Comparison of ENCODE assay signal across 26 cellular contexts in the genomic region with DNA sequence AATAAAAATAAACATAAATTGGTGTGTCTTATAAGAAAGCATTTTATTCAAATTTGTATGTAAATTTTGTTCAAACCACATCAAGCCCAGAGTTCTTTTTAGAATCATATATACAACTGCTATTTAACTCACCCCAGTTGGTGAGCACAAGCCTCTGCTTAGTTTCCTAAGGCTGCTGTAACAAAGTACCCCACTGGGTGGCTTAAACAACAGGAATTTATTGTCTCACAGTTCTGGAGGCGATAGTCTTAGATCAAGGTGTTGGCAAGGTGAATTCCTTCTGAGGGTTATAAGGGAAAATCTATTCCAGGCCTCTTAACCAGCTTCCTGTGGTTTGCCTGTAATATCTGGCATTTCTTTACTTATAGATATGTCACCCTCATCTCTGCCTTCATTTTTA.
DNase-seq lines count a peak whose midpoint lies in the region; TF ChIP-seq lines count a peak whose summit lies in the region.
"Had no signal": no experiment of that assay in that cellular context is flagged by ENCODE, and none has a peak within 500 bp of the region (broad histone marks: within the 10 kb centered on the region; RNA-seq: fewer than 3 reads in every experiment).

No MANE protein-coding gene starts in this region.

- H3K4me1 ChIP-seq in mesendoderm (ENCODE audit: control insufficient read depth, low read depth, low read length), result peaks cover 2% of the 10 kb centered on the region
- H3K4me1 ChIP-seq: BLaER1 treated with 17β-estradiol and CSF1 and Interleukin-3, amounts not matched to agents 10 nM and 100 nM; gastrocnemius medialis; tibial nerve had no signal

- H2BK5ac ChIP-seq in mesendoderm (ENCODE audit: low read length), result no peak overlapping the region

- no peaks in the 10 kb centered on the region for H3K36me3 Mint-ChIP-seq in activated naive CD4-positive, alpha-beta T cell treated with anti-CD3 and anti-CD28 coated beads, Interleukin-2, amount 10 ng/mL, durations not matched to agents 7 days and 5 days
- H3K36me3 Mint-ChIP-seq: activated naive CD4-positive, alpha-beta T cell treated with anti-CD3 and anti-CD28 coated beads, Interleukin-2, amount 50 U/mL, for 72 hours; stimulated activated effector memory CD8-positive, alpha-beta T cell treated with anti-CD3 and anti-CD28 coated beads, Interleukin-12 subunit alpha, Interleukin-12 subunit beta, amount 100 ng/mL, for 72 hours had no signal

- no peak overlapping the region for H3K23ac ChIP-seq in mesendoderm (ENCODE audit: low read length)

- no peak for TF ChIP-seq POLR2A in NB4 (IDR thresholded peaks at IDR 0.05; ENCODE audit: extremely low read depth, insufficient read length)

- H3K4me3 ChIP-seq in NB4 (ENCODE audit: low read depth, low read length) (no peak overlapping the region), mesendoderm (ENCODE audit: low read length) (no peak overlapping the region)
- H3K4me3 ChIP-seq: BLaER1 treated with 17β-estradiol and CSF1 and Interleukin-3, amounts not matched to agents 10 nM and 100 nM; gastrocnemius medialis; mucosa of descending colon; tibial nerve had no signal

- H2BK15ac ChIP-seq in mesendoderm (replicated peaks; ENCODE audit: low read depth), result no peak overlapping the region

- H4K5ac ChIP-seq in mesendoderm (ENCODE audit: low read length), result no peak overlapping the region

- H3K79me1 ChIP-seq in mesendoderm (ENCODE audit: low read length), result no peaks in the 10 kb centered on the region

- no peak overlapping the region for H3K4me3 Mint-ChIP-seq in activated naive CD4-positive, alpha-beta T cell treated with anti-CD3 and anti-CD28 coated beads, Interleukin-2, amount 10 ng/mL, durations not matched to agents 7 days and 5 days
- H3K4me3 Mint-ChIP-seq: natural killer cell; stimulated activated effector memory CD8-positive, alpha-beta T cell treated with anti-CD3 and anti-CD28 coated beads, Interleukin-12 subunit alpha, Interleukin-12 subunit beta, amount 100 ng/mL, for 72 hours had no signal

- no peaks in the 10 kb centered on the region for H3K27me3 ChIP-seq in mesendoderm (ENCODE audit: insufficient read depth, low read length, poor library complexity)
- H3K27me3 ChIP-seq: BLaER1 treated with 17β-estradiol and CSF1 and Interleukin-3, amounts not matched to agents 10 nM and 100 nM; gastrocnemius medialis; tibial nerve had no signal

- no peak overlapping the region for H2AK5ac ChIP-seq in mesendoderm (ENCODE audit: low read length)

- H3K4ac ChIP-seq in mesendoderm (ENCODE audit: low read depth, low read length), result no peak overlapping the region

- no peak for TF ChIP-seq CTCF in NB4 (IDR thresholded peaks at IDR 0.05; ENCODE audit: low read depth, low read length)
- peak; percentile 33 for TF ChIP-seq CTCF in VCaP (conservative IDR thresholded peaks at IDR 0.05)

- no peak overlapping the region for H3K9ac ChIP-seq in mesendoderm (ENCODE audit: low read length)
- H3K9ac ChIP-seq: BLaER1 treated with 17β-estradiol and CSF1 and Interleukin-3, amounts not matched to agents 10 nM and 100 nM had no signal

- H4K8ac ChIP-seq in mesendoderm (ENCODE audit: low read depth, low read length), result no peak overlapping the region

- DNase-seq in ELF-1 (ENCODE audit: low read depth, low spot score), result peak; percentile 27
- DNase-seq in NB4 (ENCODE audit: low read depth), result peak; percentile 4
- DNase-seq in mesendoderm, result peak; percentile 81
- no peak for DNase-seq in NCI-H345 treated with DMSO at 0.1 percent for 48 hours (lab: John Stamatoyannopoulos, UW; ENCODE audit: unreplicated experiment)
- DNase-seq in amygdala (lab: John Stamatoyannopoulos, UW), result no peak
- DNase-seq in CD1c-positive myeloid dendritic cell (ENCODE audit: extremely low spot score), result no peak
- DNase-seq in activated naive CD4-positive, alpha-beta T cell treated with anti-CD3 and anti-CD28 coated beads, Interleukin-2, amount 10 ng/mL, durations not matched to agents 7 days and 5 days, result no peak
- DNase-seq: activated CD4-positive, alpha-beta T cell treated with anti-CD3 and anti-CD28 coated beads for 48 hours; COR-L47; gastrocnemius medialis; hippocampal formation; Karpas-422; left colon; mucosa of descending colon; natural killer cell; NCI-H1436 treated with DMSO at 0.1 percent for 48 hours; NCI-H510A; NK-92 treated with Interleukin-12 subunit alpha and Interleukin-12 subunit beta, amount 100 ng/mL, for 24 hours; SIG-M5; stimulated activated CD4-positive, alpha-beta T cell treated with anti-CD3 and anti-CD28 coated beads, Interleukin-15, amount 100 ng/mL, for 24 hours; stimulated activated CD4-positive, alpha-beta T cell treated with anti-CD3 and anti-CD28 coated beads, Interleukin-4, amount 100 ng/mL, for 4 hours had no signal

- peaks cover 19% of the 10 kb centered on the region for H3K9me3 Mint-ChIP-seq in activated naive CD4-positive, alpha-beta T cell treated with anti-CD3 and anti-CD28 coated beads, Interleukin-2, amount 10 ng/mL, durations not matched to agents 7 days and 5 days

- H3K4me2 ChIP-seq in mesendoderm (ENCODE audit: low read length), result no peak overlapping the region
- H3K4me2 ChIP-seq: BLaER1 treated with 17β-estradiol and CSF1 and Interleukin-3, amounts not matched to agents 10 nM and 100 nM had no signal

- no peaks in the 10 kb centered on the region for H3K4me1 Mint-ChIP-seq in activated naive CD4-positive, alpha-beta T cell treated with anti-CD3 and anti-CD28 coated beads, Interleukin-2, amount 10 ng/mL, durations not matched to agents 7 days and 5 days
- H3K4me1 Mint-ChIP-seq: natural killer cell; stimulated activated effector memory CD8-positive, alpha-beta T cell treated with anti-CD3 and anti-CD28 coated beads, Interleukin-12 subunit alpha, Interleukin-12 subunit beta, amount 100 ng/mL, for 72 hours had no signal

- H3K79me2 ChIP-seq in mesendoderm (ENCODE audit: control insufficient read depth, insufficient read depth, low read length), result no peaks in the 10 kb centered on the region

- CTCF ChIA-PET in activated naive CD4-positive, alpha-beta T cell treated with anti-CD3 and anti-CD28 coated beads, Interleukin-2, amount 10 ng/mL, durations not matched to agents 7 days and 5 days (lab: Charles Lee), result no interaction called here

- H2BK120ac ChIP-seq in mesendoderm (ENCODE audit: low read depth, low read length), result no peak overlapping the region

- no peaks in the 10 kb centered on the region for H3K36me3 ChIP-seq in mesendoderm (ENCODE audit: control insufficient read depth, insufficient read depth, low read length)
- H3K36me3 ChIP-seq: BLaER1 treated with 17β-estradiol and CSF1 and Interleukin-3, amounts not matched to agents 10 nM and 100 nM; gastrocnemius medialis; tibial nerve had no signal

- no peak overlapping the region for H3K27ac Mint-ChIP-seq in activated naive CD4-positive, alpha-beta T cell treated with anti-CD3 and anti-CD28 coated beads, Interleukin-2, amount 10 ng/mL, durations not matched to agents 7 days and 5 days
- H3K27ac Mint-ChIP-seq: activated naive CD4-positive, alpha-beta T cell treated with anti-CD3 and anti-CD28 coated beads, Interleukin-2, amount 50 U/mL, for 72 hours; natural killer cell; stimulated activated effector memory CD8-positive, alpha-beta T cell treated with anti-CD3 and anti-CD28 coated beads, Interleukin-12 subunit alpha, Interleukin-12 subunit beta, amount 100 ng/mL, for 72 hours had no signal

- H3K27ac ChIP-seq in VCaP (no peak overlapping the region), mesendoderm (ENCODE audit: low read depth, low read length) (no peak overlapping the region)
- H3K27ac ChIP-seq: BLaER1 treated with 17β-estradiol and CSF1 and Interleukin-3, amounts not matched to agents 10 nM and 100 nM; gastrocnemius medialis; tibial nerve had no signal

- no CpG with 5 or more reads among the region's 1 CpG for WGBS in mesendoderm (ENCODE audit: extremely low coverage, insufficient coverage, low lambda C conversion rate)

- no peak overlapping the region for H3K56ac ChIP-seq in mesendoderm (ENCODE audit: low read length)

- H3K18ac ChIP-seq in mesendoderm (ENCODE audit: low read length), result no peak overlapping the region

- H3K27me3 Mint-ChIP-seq in activated naive CD4-positive, alpha-beta T cell treated with anti-CD3 and anti-CD28 coated beads, Interleukin-2, amount 10 ng/mL, durations not matched to agents 7 days and 5 days, result no peaks in the 10 kb centered on the region

Comparison
In these comparisons a context has a peak if more than half of its experiments do, and no peak if none do; other contexts are left out.
1. DNase-seq: peak in ELF-1 (single experiment), NB4 (single experiment) and mesendoderm (single experiment); none in NCI-H345 treated with DMSO at 0.1 percent for 48 hours (single experiment), amygdala (0 of 56), CD1c-positive myeloid dendritic cell (single experiment) and activated naive CD4-positive, alpha-beta T cell treated with anti-CD3 and anti-CD28 coated beads, Interleukin-2, amount 10 ng/mL, durations not matched to agents 7 days and 5 days (single experiment).